In the genomic region with DNA sequence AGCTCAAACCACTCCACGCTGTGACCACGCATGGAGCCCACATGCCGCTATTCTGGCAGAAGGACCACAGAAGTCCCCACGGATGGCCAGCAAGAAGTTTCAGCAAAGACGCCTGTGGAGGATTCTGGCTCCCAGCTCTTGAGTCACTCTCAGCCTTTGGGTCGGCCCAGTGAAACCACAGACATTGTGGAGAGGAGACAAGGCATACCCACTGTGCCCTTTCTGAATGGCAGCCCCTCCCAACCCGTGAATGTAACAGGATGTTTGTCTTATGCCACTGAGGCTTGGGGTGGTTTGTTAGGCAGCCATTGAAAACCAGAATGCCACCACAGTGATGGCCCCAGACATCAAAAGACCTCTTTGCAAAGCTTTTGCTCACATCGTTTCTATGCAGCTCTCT, we compare ENCODE assay signal across 17 cellular contexts. TPM values are rescaled to one million over a fixed set of nuclear protein-coding genes. Genes with fewer than 3 reads are reported as not detected.
DNase-seq lines count a peak whose midpoint lies in the region; ATAC-seq and TF ChIP-seq lines count a peak whose summit lies in the region.
"Had no signal": no experiment of that assay in that cellular context is flagged by ENCODE, and none has a peak within 500 bp of the region (broad histone marks: within the 10 kb centered on the region; RNA-seq: fewer than 3 reads in every experiment).

No MANE protein-coding gene starts in this region.

- H3K27me3 ChIP-seq in skeletal muscle tissue (ENCODE audit: control insufficient read depth in 3 of 3, insufficient read depth in 3 of 3, low read length in 3 of 3), result no peaks in the 10 kb centered on the region
- no peaks in the 10 kb centered on the region for H3K27me3 ChIP-seq in ovary
- H3K27me3 ChIP-seq: Peyer's patch had no signal

- peak overlapping the region in 1 of 3 donors; percentile 82 for H3K9ac ChIP-seq in skeletal muscle tissue (ENCODE audit: low read depth in 1 of 3, low read length in 3 of 3)

- DNase-seq in CD14-positive monocyte (ENCODE audit: low spot score) (peak; percentile 38), 8988T (no peak), ovary (no peak), UCSD-AML1 (lab: John Stamatoyannopoulos, UW; ENCODE audit: unreplicated experiment) (no peak)
- DNase-seq in Jurkat, Clone E6-1 (ENCODE audit: low read depth, low spot score), result peak; percentile 20
- peak; percentile 12 to 30 (median 14) for DNase-seq in effector memory CD8-positive, alpha-beta T cell
- DNase-seq: C1 segment of cervical spinal cord, HCEC 1CT, Kasumi-1, NCI-H1417, NCI-H2029, NCI-H510A, NCI-H82, Peyer's patch, SIG-M5 had no signal

- no peak overlapping the region for H3K4me3 ChIP-seq in Jurkat, Clone E6-1 (ENCODE audit: low read length)
- H3K4me3 ChIP-seq in skeletal muscle tissue (ENCODE audit: low read length in 3 of 3) (peak overlapping the region in 1 of 3 donors; percentile 1), ovary (no peak overlapping the region)
- H3K4me3 ChIP-seq: GM12878, Peyer's patch had no signal

- peak; percentile 89 for ATAC-seq in effector memory CD8-positive, alpha-beta T cell (replicated peaks)
- ATAC-seq: GM12878 had no signal

- TF ChIP-seq POLR2A in ovary (IDR thresholded peaks at IDR 0.05), result no peak

- peaks cover 0 to 9% (median 8%) of the 10 kb centered on the region in 3 donors for H3K36me3 ChIP-seq in skeletal muscle tissue (ENCODE audit: control insufficient read depth in 3 of 3, insufficient read depth in 3 of 3, low read length in 3 of 3)
- no peaks in the 10 kb centered on the region for H3K36me3 ChIP-seq in ovary
- H3K36me3 ChIP-seq: Peyer's patch had no signal

- peak overlapping the region; percentile 86 for H3K27ac ChIP-seq in skeletal muscle tissue (ENCODE audit: low read depth, low read length)
- no peak overlapping the region for H3K27ac ChIP-seq in ovary
- H3K27ac ChIP-seq: Peyer's patch had no signal

- H3K9me3 ChIP-seq in skeletal muscle tissue (ENCODE audit: control insufficient read depth in 3 of 3, low read length in 3 of 3) (no peaks in the 10 kb centered on the region), ovary (no peaks in the 10 kb centered on the region)
- H3K9me3 ChIP-seq: Peyer's patch had no signal

- H3K4me1 Mint-ChIP-seq in CD14-positive monocyte, result peaks cover 4% of the 10 kb centered on the region
- H3K4me1 Mint-ChIP-seq in effector memory CD8-positive, alpha-beta T cell (ENCODE audit: low read depth in 2 of 2), result peaks cover 27 to 39% of the 10 kb centered on the region in 2 donors

- H3K4me1 ChIP-seq in skeletal muscle tissue (ENCODE audit: control insufficient read depth in 3 of 3, insufficient read depth in 3 of 3, low read length in 3 of 3), result peaks cover 92 to 95% (median 94%) of the 10 kb centered on the region in 3 donors
- H3K4me1 ChIP-seq in ovary (ENCODE audit: insufficient read depth), result no peaks in the 10 kb centered on the region

- TF ChIP-seq CTCF in CD14-positive monocyte (IDR thresholded peaks at IDR 0.05), result no peak
- no peak for TF ChIP-seq CTCF in ovary (IDR thresholded peaks at IDR 0.05)

- 79 to 84% (median 81%) methylated on average over 8 of the region's 8 CpGs for WGBS in ovary, 3 donors

- peaks cover under 1 to 27% (median 24%) of the 10 kb centered on the region in 3 donors for H3K27me3 Mint-ChIP-seq in CD14-positive monocyte (ENCODE audit: low read depth in 3 of 3)
- no peaks in the 10 kb centered on the region for H3K27me3 Mint-ChIP-seq in effector memory CD8-positive, alpha-beta T cell

- no peak overlapping the region for H3K4me3 Mint-ChIP-seq in CD14-positive monocyte
- H3K4me3 Mint-ChIP-seq in effector memory CD8-positive, alpha-beta T cell, result peak overlapping the region; percentile 59 to 75

- no peaks in the 10 kb centered on the region for H3K36me3 Mint-ChIP-seq in CD14-positive monocyte
- H3K36me3 Mint-ChIP-seq in effector memory CD8-positive, alpha-beta T cell (ENCODE audit: insufficient read depth), result peaks cover 9% of the 10 kb centered on the region

- H3K27ac Mint-ChIP-seq in CD14-positive monocyte, result no peak overlapping the region
- H3K27ac Mint-ChIP-seq in effector memory CD8-positive, alpha-beta T cell, result peak overlapping the region in 1 of 2 donors; percentile 88

- intact Hi-C loops in CD14-positive monocyte (cut with micrococcal nuclease) (no loop called here), ovary (cut with DNase I) (no loop called here)

- TF ChIP-seq EP300 in ovary (IDR thresholded peaks at IDR 0.05), result no peak

- peaks cover 5 to 8% (median 6%) of the 10 kb centered on the region in 7 donors for H3K9me3 Mint-ChIP-seq in CD14-positive monocyte
- no peaks in the 10 kb centered on the region for H3K9me3 Mint-ChIP-seq in effector memory CD8-positive, alpha-beta T cell

RNA-seq across cellular contexts. Expression of gene ABLIM2, which starts 42.7 kb away (rescaled TPM):
- polyA plus RNA-seq in CD14-positive monocyte, result not detected
- polyA plus RNA-seq in Jurkat, Clone E6-1 (2012; ENCODE audit: insufficient read depth, insufficient read length), result 1.3 TPM
- 7.3 TPM for total RNA-seq in skeletal muscle tissue
- 1 to 10 TPM in 5 of 7 donors, under 1 TPM in 2; 0.81 to 7.9 (median 3.0) TPM for total RNA-seq in ovary
- polyA plus RNA-seq in ovary, result 1 to 10 TPM in 1 of 2 donors, under 1 TPM in 1; 0.87 to 1.3 TPM

Comparison
In these comparisons a context has a peak if more than half of its experiments do, and no peak if none do; other contexts are left out.
1. DNase-seq: peak in CD14-positive monocyte (single experiment), Jurkat, Clone E6-1 (single experiment) and effector memory CD8-positive, alpha-beta T cell (3 of 3); none in 8988T (single experiment), ovary (0 of 5) and UCSD-AML1 (single experiment).
2. H3K4me3 Mint-ChIP-seq: peak in effector memory CD8-positive, alpha-beta T cell (2 of 2); none in CD14-positive monocyte (0 of 2).